Comparison of ENCODE assay signal across 11 cellular contexts in genomic region chr15:63210151-63211051, GRCh38. TPM values are rescaled to one million over a fixed set of nuclear protein-coding genes. Genes with fewer than 3 reads are reported as not detected.
DNase-seq lines count a peak whose midpoint lies in the region; ATAC-seq and TF ChIP-seq lines count a peak whose summit lies in the region.
"Had no signal": no experiment of that assay in that cellular context is flagged by ENCODE, and none has a peak within 500 bp of the region (broad histone marks: within the 10 kb centered on the region; RNA-seq: fewer than 3 reads in every experiment).

No MANE protein-coding gene starts in this region.

- H3K9me3 Mint-ChIP-seq in activated CD8-positive, alpha-beta memory T cell treated with anti-CD3 and anti-CD28 coated beads, Interleukin-2, amount 10 ng/mL, durations not matched to agents 7 days and 5 days (ENCODE audit: low read depth): no peaks in the 10 kb centered on the region

- peak overlapping the region; percentile 21; the same call in 1 of the 2 replicates for H3K9ac ChIP-seq in iPS-20b (ENCODE audit: low read depth, low read length)

- no peaks in the 10 kb centered on the region for H3K27me3 ChIP-seq in iPS-20b (ENCODE audit: insufficient read depth, low read length)

- H3K4me3 ChIP-seq in iPS-20b (ENCODE audit: low read length): peak overlapping the region; percentile 6; the same call in 1 of the 2 replicates
- H3K4me3 ChIP-seq: lung had no signal

- no peaks in the 10 kb centered on the region for H3K9me3 ChIP-seq in iPS-20b (ENCODE audit: insufficient read depth, low read depth, low read length)

- H3K36me3 Mint-ChIP-seq in activated CD8-positive, alpha-beta memory T cell treated with anti-CD3 and anti-CD28 coated beads, Interleukin-2, amount 10 ng/mL, durations not matched to agents 7 days and 5 days: peaks cover 26% of the 10 kb centered on the region

- H3K4me1 ChIP-seq in iPS-20b (ENCODE audit: insufficient read depth, low read length): peaks cover 18% of the 10 kb centered on the region

- no peak for DNase-seq in activated CD8-positive, alpha-beta memory T cell treated with anti-CD3 and anti-CD28 coated beads, Interleukin-2, amount 10 ng/mL, durations not matched to agents 7 days and 5 days
- no peak for DNase-seq in activated CD8-positive, alpha-beta memory T cell treated with anti-CD3 and anti-CD28 coated beads, Interleukin-2, amount 50 U/mL, for 4 hours
- peak; percentile 84 for DNase-seq in superior temporal gyrus (ENCODE audit: extremely low spot score)
- DNase-seq in NOMO-1 treated with dmso at 0.1 percent for 144 hours (lab: John Stamatoyannopoulos, UW; ENCODE audit: unreplicated experiment): no peak
- no peak for DNase-seq in T1000 (lab: John Stamatoyannopoulos, UW)
- DNase-seq: activated CD4-positive, alpha-beta T cell treated with anti-CD3 and anti-CD28 coated beads for 4 hours; AML-193 had no signal

- peak overlapping the region; percentile 99 for H3K27ac ChIP-seq in VCaP
- peak overlapping the region; percentile 23 for H3K27ac ChIP-seq in iPS-20b (ENCODE audit: low read length)

- no peaks in the 10 kb centered on the region for H3K36me3 ChIP-seq in iPS-20b (ENCODE audit: insufficient read depth, low read depth, low read length)

- TF ChIP-seq CTCF in VCaP (conservative IDR thresholded peaks at IDR 0.05): no peak

- H3K27ac Mint-ChIP-seq in activated CD8-positive, alpha-beta memory T cell treated with anti-CD3 and anti-CD28 coated beads, Interleukin-2, amount 10 ng/mL, durations not matched to agents 7 days and 5 days: peak overlapping the region; percentile 94

- peak; percentile 48 for ATAC-seq in activated CD8-positive, alpha-beta memory T cell treated with anti-CD3 and anti-CD28 coated beads, Interleukin-2, amount 10 ng/mL, durations not matched to agents 7 days and 5 days
- ATAC-seq in HG02642 (IDR thresholded peaks at IDR 0.05; ENCODE audit: poor library complexity, unreplicated experiment): no peak

- H3K4me3 Mint-ChIP-seq in activated CD8-positive, alpha-beta memory T cell treated with anti-CD3 and anti-CD28 coated beads, Interleukin-2, amount 10 ng/mL, durations not matched to agents 7 days and 5 days: peak overlapping the region; percentile 69

- CTCF ChIA-PET in activated CD8-positive, alpha-beta memory T cell treated with anti-CD3 and anti-CD28 coated beads, Interleukin-2, amount 10 ng/mL, durations not matched to agents 7 days and 5 days (lab: Charles Lee): interaction anchor here (0.7 to 2.1 kb wide), 7 partner anchors 13 to 163 kb away, joined by 3 to 15 read pairs (median 3); partner anchors contain the start of gene RPS27L

- H3K27me3 Mint-ChIP-seq in activated CD8-positive, alpha-beta memory T cell treated with anti-CD3 and anti-CD28 coated beads, Interleukin-2, amount 10 ng/mL, durations not matched to agents 7 days and 5 days: no peaks in the 10 kb centered on the region

- H3K4me1 Mint-ChIP-seq in activated CD8-positive, alpha-beta memory T cell treated with anti-CD3 and anti-CD28 coated beads, Interleukin-2, amount 10 ng/mL, durations not matched to agents 7 days and 5 days: peaks cover 78% of the 10 kb centered on the region

RNA-seq across cellular contexts. Expression of gene RAB8B, which starts 21.0 kb away (rescaled TPM):
- 100 to 1,000 TPM in 1 of 2 experiments, 10 to 100 TPM in 1; 94.8 to 128 TPM for total RNA-seq in activated CD8-positive, alpha-beta memory T cell treated with anti-CD3 and anti-CD28 coated beads, Interleukin-2, amount 10 ng/mL, durations not matched to agents 7 days and 5 days

RNA-seq across cellular contexts. Expression of gene RPS27L, which starts 53.1 kb away (rescaled TPM):
- 100 to 1,000 TPM; 192 to 223 TPM for total RNA-seq in activated CD8-positive, alpha-beta memory T cell treated with anti-CD3 and anti-CD28 coated beads, Interleukin-2, amount 10 ng/mL, durations not matched to agents 7 days and 5 days
